ENCODE assay signal across 10 cellular contexts in the genomic region with DNA sequence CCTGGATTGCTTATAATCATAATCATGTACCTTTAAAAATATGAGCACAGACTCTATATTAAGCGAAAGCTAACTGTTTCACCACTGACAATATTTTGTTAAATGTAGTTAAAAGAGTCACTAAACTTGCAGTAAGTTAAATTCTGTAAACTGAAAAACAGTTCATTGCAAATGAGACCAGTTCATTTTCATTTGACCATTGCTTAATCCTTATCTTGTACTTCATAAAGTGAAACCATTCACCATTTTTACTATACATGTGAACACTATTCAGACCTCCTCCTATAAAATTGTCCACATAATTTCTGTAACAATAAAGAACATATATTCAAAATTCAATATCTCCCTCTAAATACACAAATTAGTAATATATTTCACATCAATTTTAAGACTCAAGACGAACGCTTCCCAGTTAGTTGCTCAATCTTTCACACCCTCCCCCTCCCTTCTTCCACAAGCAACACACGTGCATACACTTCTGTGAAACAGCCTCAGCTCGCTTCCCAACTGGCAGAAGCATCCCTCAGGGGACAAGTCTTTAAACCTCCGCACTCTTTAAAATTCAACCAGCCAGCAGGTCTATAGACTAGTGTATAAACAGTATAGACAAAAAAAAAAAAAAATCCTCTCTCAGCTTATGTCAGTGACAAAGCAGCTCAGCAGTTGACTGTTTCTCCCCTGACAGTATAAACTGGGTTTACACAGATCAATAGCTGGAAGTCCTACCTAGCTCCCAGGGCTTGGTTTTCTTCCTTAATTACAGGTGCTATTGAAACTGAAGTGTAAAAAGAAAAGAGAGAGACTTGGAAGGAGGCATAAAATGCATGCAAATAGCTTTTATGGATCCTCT.
DNase-seq lines count a peak whose midpoint lies in the region; ATAC-seq, FAIRE-seq and TF ChIP-seq lines count a peak whose summit lies in the region.
"Had no signal": no experiment of that assay in that cellular context is flagged by ENCODE, and none has a peak within 500 bp of the region (broad histone marks: within the 10 kb centered on the region; RNA-seq: fewer than 3 reads in every experiment).

No MANE protein-coding gene starts in this region.

- WGBS in upper lobe of left lung, 2 donors: 40 to 60% methylated on average over 6 of the region's 6 CpGs

- H3K27me3 ChIP-seq in WERI-Rb-1 (ENCODE audit: insufficient read depth, low read depth, severe bottlenecking): no peaks in the 10 kb centered on the region
- H3K27me3 ChIP-seq in upper lobe of left lung: no peaks in the 10 kb centered on the region
- H3K27me3 ChIP-seq: BLaER1 treated with 17β-estradiol and CSF1 and Interleukin-3, amounts not matched to agents 10 nM and 100 nM had no signal

- ATAC-seq in upper lobe of left lung (ENCODE audit: low FRiP score in 2 of 2) (peak in 1 of 2 donors; percentile 65), HG02884 (IDR thresholded peaks at IDR 0.05; ENCODE audit: unreplicated experiment) (no peak)

- no peaks in the 10 kb centered on the region for H3K36me3 ChIP-seq in WERI-Rb-1
- no peaks in the 10 kb centered on the region for H3K36me3 ChIP-seq in upper lobe of left lung
- H3K36me3 ChIP-seq: BLaER1 treated with 17β-estradiol and CSF1 and Interleukin-3, amounts not matched to agents 10 nM and 100 nM had no signal

- DNase-seq in NOMO-1 treated with DMSO at 0.1 percent for 48 hours (lab: John Stamatoyannopoulos, UW; ENCODE audit: unreplicated experiment): peak; percentile 28
- no peak for DNase-seq in NOMO-1 treated with dmso at 0.1 percent for 144 hours (lab: John Stamatoyannopoulos, UW; ENCODE audit: unreplicated experiment)
- peak; percentile 67 for DNase-seq in WERI-Rb-1
- DNase-seq in iris pigment epithelial cell (ENCODE audit: low read depth): peak; percentile 15
- peak in 1 of 2 donors; percentile 29 for DNase-seq in upper lobe of left lung
- DNase-seq in GM19239 (ENCODE audit: insufficient read length, low spot score): no peak
- DNase-seq in activated T-cell treated with anti-CD3 and anti-CD28 coated beads, Interleukin-2, amount 50 U/mL, for 1 hour: no peak
- DNase-seq: central memory CD4-positive, alpha-beta T cell had no signal

- no peaks in the 10 kb centered on the region for H3K9me3 ChIP-seq in WERI-Rb-1 (ENCODE audit: severe bottlenecking)
- no peaks in the 10 kb centered on the region for H3K9me3 ChIP-seq in upper lobe of left lung
- H3K9me3 ChIP-seq: BLaER1 treated with 17β-estradiol and CSF1 and Interleukin-3, amounts not matched to agents 10 nM and 100 nM had no signal

- TF ChIP-seq EP300 in upper lobe of left lung (IDR thresholded peaks at IDR 0.05): no peak

- H3K4me3 ChIP-seq in WERI-Rb-1 (ENCODE audit: low read depth, low read length): peak overlapping the region; percentile 53
- H3K4me3 ChIP-seq in upper lobe of left lung: peak overlapping the region in 3 of 4 donors; percentile 15 to 42 (median 36)
- H3K4me3 ChIP-seq: BLaER1 treated with 17β-estradiol and CSF1 and Interleukin-3, amounts not matched to agents 10 nM and 100 nM had no signal

- TF ChIP-seq CTCF in WERI-Rb-1 (IDR thresholded peaks at IDR 0.05; ENCODE audit: low read depth, low read length): no peak
- no peak for TF ChIP-seq CTCF in upper lobe of left lung (IDR thresholded peaks at IDR 0.05)

- TF ChIP-seq POLR2A in upper lobe of left lung (IDR thresholded peaks at IDR 0.05): no peak

- H3K4me1 ChIP-seq in upper lobe of left lung: peaks cover 0 to 9% (median 4%) of the 10 kb centered on the region in 4 donors

- FAIRE-seq in GM19239 (lab: Jason Lieb, UNC): no peak

- H3K27ac ChIP-seq in WERI-Rb-1 (peak overlapping the region; percentile 86), upper lobe of left lung (no peak overlapping the region)
- H3K27ac ChIP-seq: BLaER1 treated with 17β-estradiol and CSF1 and Interleukin-3, amounts not matched to agents 10 nM and 100 nM had no signal

Comparison
In these comparisons a context has a peak if more than half of its experiments do, and no peak if none do; other contexts are left out.
1. DNase-seq: peak in NOMO-1 treated with DMSO at 0.1 percent for 48 hours (single experiment), WERI-Rb-1 (single experiment) and iris pigment epithelial cell (single experiment); none in NOMO-1 treated with dmso at 0.1 percent for 144 hours (single experiment), GM19239 (single experiment) and activated T-cell treated with anti-CD3 and anti-CD28 coated beads, Interleukin-2, amount 50 U/mL, for 1 hour (single experiment).